Comparison of ENCODE assay signal across 1 cellular context in genomic region chr6:65566117-65566516, GRCh38.
TF ChIP-seq lines count a peak whose summit lies in the region.

No MANE protein-coding gene starts in this region.

TF ChIP-seq in GM12878, 131 proteins besides CTCF, POLR2A, EP300 and RAD21:
- TF ChIP-seq SIN3A (IDR thresholded peaks at IDR 0.05; ENCODE audit: low read depth, low read length) = no peak
